ENCODE assay signal across 17 cellular contexts in the genomic region with DNA sequence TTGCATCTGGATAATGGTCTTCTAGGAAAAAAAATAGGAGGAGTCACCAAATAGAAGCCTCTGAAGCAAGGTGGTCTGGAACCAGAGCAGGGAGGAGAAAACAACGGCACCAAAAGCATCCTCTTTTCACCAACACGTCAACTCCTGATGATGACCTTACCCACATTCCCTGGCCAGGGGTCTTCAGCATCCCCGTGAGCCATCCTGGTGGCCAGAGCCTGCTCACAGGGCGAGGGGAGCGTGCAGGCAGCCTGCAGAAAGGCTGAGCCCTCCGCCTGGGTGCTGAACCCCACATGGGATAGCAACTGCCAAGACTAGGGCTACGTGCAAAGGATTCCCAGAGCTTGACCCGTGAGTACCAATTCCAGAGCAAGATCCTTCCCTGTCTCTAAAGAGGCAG.
A peak's percentile ranks its signal among the peaks of the same experiment; 100 is the strongest.
DNase-seq lines count a peak whose midpoint lies in the region; ATAC-seq, FAIRE-seq and TF ChIP-seq lines count a peak whose summit lies in the region.
"Had no signal": no experiment of that assay in that cellular context is flagged by ENCODE, and none has a peak within 500 bp of the region (broad histone marks: within the 10 kb centered on the region; RNA-seq: fewer than 3 reads in every experiment).

No MANE protein-coding gene starts in this region.

- no peak overlapping the region for H3K4me3 Mint-ChIP-seq in natural killer cell

- peaks cover 0 to 2% of the 10 kb centered on the region in 2 donors for H3K9me3 Mint-ChIP-seq in natural killer cell

- H3K4me1 ChIP-seq in stomach, result peaks cover 0 to 18% (median 8%) of the 10 kb centered on the region in 4 donors

- TF ChIP-seq CTCF in natural killer cell (IDR thresholded peaks at IDR 0.05) (no peak), stomach (IDR thresholded peaks at IDR 0.05) (no peak)

- H3K36me3 Mint-ChIP-seq in natural killer cell, result no peaks in the 10 kb centered on the region

- H3K27me3 Mint-ChIP-seq in natural killer cell (ENCODE audit: low read depth in 2 of 2), result peaks cover 0 to 19% of the 10 kb centered on the region in 2 donors

- intact Hi-C loops in natural killer cell (cut with micrococcal nuclease) (no loop called here), stomach (cut with DNase I; ENCODE audit: low total_unique reads) (no loop called here)

- peaks cover 0 to 13% (median 8%) of the 10 kb centered on the region in 4 donors for H3K9me3 ChIP-seq in stomach

- no peaks in the 10 kb centered on the region for H3K36me3 ChIP-seq in stomach

- peaks cover 0 to 6% (median 0%) of the 10 kb centered on the region in 3 donors for H3K27me3 ChIP-seq in stomach
- H3K27me3 ChIP-seq: BLaER1 had no signal

- no peak overlapping the region for H3K4me3 ChIP-seq in stomach
- H3K4me3 ChIP-seq: BLaER1 had no signal

- H3K27ac ChIP-seq in stomach, result no peak overlapping the region
- H3K27ac ChIP-seq: BLaER1 had no signal

- no peak for ATAC-seq in activated CD4-positive, CD25-positive, alpha-beta regulatory T cell treated with anti-CD3 and anti-CD28 coated beads, Interleukin-2, amount 50 U/mL, for 24 hours
- no peak for ATAC-seq in natural killer cell

- peak; percentile 5 for DNase-seq in activated CD4-positive, CD25-positive, alpha-beta regulatory T cell treated with anti-CD3 and anti-CD28 coated beads, Interleukin-2, amount 50 U/mL, for 72 hours
- peak; percentile 30 for DNase-seq in activated CD8-positive, alpha-beta memory T cell treated with anti-CD3 and anti-CD28 coated beads, Interleukin-2, amount 50 U/mL, for 48 hours
- peak; percentile 3 for DNase-seq in natural killer cell
- peak; percentile 5 for DNase-seq in stomach
- DNase-seq in stimulated activated CD4-positive, alpha-beta T cell treated with anti-CD3 and anti-CD28 coated beads, Interleukin-4, amount 100 ng/mL, for 24 hours, result no peak
- no peak for DNase-seq in anterior cingulate cortex (lab: John Stamatoyannopoulos, UW)
- no peak for DNase-seq in frontal cortex (ENCODE audit: low spot score in 2 of 2)
- DNase-seq: 8988T, COR-L47, DMS53, NCI-H1417 treated with DMSO at 0.1 percent for 48 hours, NCI-H2029, NCI-H510A, NCI-H82 had no signal

- no peak overlapping the region for H3K27ac Mint-ChIP-seq in natural killer cell

- FAIRE-seq in frontal cortex (lab: Jason Lieb, UNC), result no peak
- FAIRE-seq: HTR-8/SVneo had no signal

- H3K4me1 Mint-ChIP-seq in natural killer cell, result no peaks in the 10 kb centered on the region

- TF ChIP-seq POLR2A in stomach (IDR thresholded peaks at IDR 0.05), result no peak

- TF ChIP-seq EP300 in stomach (IDR thresholded peaks at IDR 0.05), result no peak

- 84 to 100% (median 88%) methylated on average over 3 to 8 of the region's 8 CpGs for WGBS in stomach, 5 donors

Comparison
In these comparisons a context has a peak if more than half of its experiments do, and no peak if none do; other contexts are left out.
1. DNase-seq: peak in activated CD4-positive, CD25-positive, alpha-beta regulatory T cell treated with anti-CD3 and anti-CD28 coated beads, Interleukin-2, amount 50 U/mL, for 72 hours (single experiment), activated CD8-positive, alpha-beta memory T cell treated with anti-CD3 and anti-CD28 coated beads, Interleukin-2, amount 50 U/mL, for 48 hours (single experiment), natural killer cell (single experiment) and stomach (single experiment); none in stimulated activated CD4-positive, alpha-beta T cell treated with anti-CD3 and anti-CD28 coated beads, Interleukin-4, amount 100 ng/mL, for 24 hours (single experiment), anterior cingulate cortex (0 of 58) and frontal cortex (0 of 2).